In the genomic region with DNA sequence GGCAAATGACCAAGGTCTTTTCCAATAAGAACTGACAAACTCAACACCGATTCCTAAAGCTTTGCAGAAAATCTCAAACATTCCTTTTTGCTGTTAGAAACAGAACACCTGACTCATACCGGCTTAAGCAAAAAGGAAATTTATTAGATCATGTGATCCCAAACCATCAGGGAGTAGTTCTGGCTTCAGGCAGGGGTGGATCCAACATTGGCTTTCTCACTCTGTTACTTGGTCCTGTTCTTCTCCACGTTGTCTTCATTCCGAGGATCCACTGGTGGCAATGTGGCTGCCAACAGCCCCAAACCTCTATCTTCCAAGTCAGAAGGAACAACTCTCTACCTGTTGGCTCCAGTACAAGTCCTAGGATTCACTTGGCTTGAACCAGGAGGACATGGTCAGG, we compare ENCODE assay signal across 17 cellular contexts.
DNase-seq lines count a peak whose midpoint lies in the region; FAIRE-seq and TF ChIP-seq lines count a peak whose summit lies in the region.
"Had no signal": no experiment of that assay in that cellular context is flagged by ENCODE, and none has a peak within 500 bp of the region (broad histone marks: within the 10 kb centered on the region; RNA-seq: fewer than 3 reads in every experiment).

No MANE protein-coding gene starts in this region.

- TF ChIP-seq CTCF in bronchial epithelial cell (IDR thresholded peaks at IDR 0.05; ENCODE audit: insufficient read depth, low read length, severe bottlenecking), result no peak
- TF ChIP-seq CTCF in osteoblast (IDR thresholded peaks at IDR 0.05; ENCODE audit: extremely low read depth, low read depth, low read length), result no peak
- TF ChIP-seq CTCF in sigmoid colon (IDR thresholded peaks at IDR 0.05), result no peak

- no peak for TF ChIP-seq EP300 in sigmoid colon (IDR thresholded peaks at IDR 0.05)

- H3K79me2 ChIP-seq in osteoblast (ENCODE audit: insufficient read depth, low read length), result no peaks in the 10 kb centered on the region

- H3K27me3 ChIP-seq in bronchial epithelial cell (ENCODE audit: control insufficient read depth, insufficient read depth, low read length) (peaks cover 9% of the 10 kb centered on the region), osteoblast (ENCODE audit: insufficient read depth, low read length) (peaks cover 3% of the 10 kb centered on the region), sigmoid colon (no peaks in the 10 kb centered on the region)
- H3K27me3 ChIP-seq: BLaER1 had no signal

- H3K9me3 ChIP-seq in osteoblast (ENCODE audit: low read depth, low read length) (no peaks in the 10 kb centered on the region), sigmoid colon (no peaks in the 10 kb centered on the region)
- H3K9me3 ChIP-seq: BLaER1 had no signal

- intact Hi-C loops in sigmoid colon (cut with DNase I), result no loop called here

- TF ChIP-seq POLR2A in sigmoid colon (IDR thresholded peaks at IDR 0.05), result no peak

- H3K27ac ChIP-seq in osteoblast (ENCODE audit: low read depth, low read length) (no peak overlapping the region), sigmoid colon (no peak overlapping the region)
- H3K27ac ChIP-seq: 22Rv1, BLaER1 had no signal

- WGBS in sigmoid colon, 2 donors, result 90 to 91% methylated on average over 4 of the region's 4 CpGs

- no peaks in the 10 kb centered on the region for H3K36me3 ChIP-seq in bronchial epithelial cell (ENCODE audit: control insufficient read depth, insufficient read depth, low read length)
- H3K36me3 ChIP-seq in osteoblast (ENCODE audit: insufficient read depth, low read length), result no peaks in the 10 kb centered on the region
- H3K36me3 ChIP-seq in sigmoid colon, result no peaks in the 10 kb centered on the region
- H3K36me3 ChIP-seq: BLaER1 had no signal

- H3K4me2 ChIP-seq in osteoblast (ENCODE audit: insufficient read depth, low read length), result no peak overlapping the region
- H3K4me2 ChIP-seq: BLaER1 had no signal

- no peak overlapping the region for H2AFZ ChIP-seq in osteoblast (ENCODE audit: low read length)

- H3K4me1 ChIP-seq in osteoblast (ENCODE audit: insufficient read depth, low read length) (no peaks in the 10 kb centered on the region), sigmoid colon (peaks cover 0 to 39% (median 18%) of the 10 kb centered on the region in 4 donors)

- H3K4me3 ChIP-seq in bronchial epithelial cell (ENCODE audit: low read depth, low read length) (no peak overlapping the region), osteoblast (ENCODE audit: insufficient read depth, low read length) (no peak overlapping the region), sigmoid colon (no peak overlapping the region)
- H3K4me3 ChIP-seq: BLaER1 had no signal

- H4K20me1 ChIP-seq in osteoblast (ENCODE audit: insufficient read depth, low read length), result no peaks in the 10 kb centered on the region
- H4K20me1 ChIP-seq: BLaER1 had no signal

- DNase-seq in A172 (ENCODE audit: low spot score) (peak; percentile 21), bronchial epithelial cell (ENCODE audit: low read depth) (peak; percentile 4), osteoblast (ENCODE audit: insufficient read length, low spot score, missing footprints) (peak; percentile 58), sigmoid colon (peak; percentile 34), NCI-H1417 treated with DMSO at 0.1 percent for 48 hours (lab: John Stamatoyannopoulos, UW) (no peak), SKM-1 (lab: John Stamatoyannopoulos, UW; ENCODE audit: unreplicated experiment) (no peak), NCI-H2171 (lab: John Stamatoyannopoulos, UW) (no peak)
- DNase-seq: CD4-positive, alpha-beta memory T cell; DMS153; DMS79; GDM1; GOT3; H9 had no signal

- FAIRE-seq in bronchial epithelial cell (lab: Jason Lieb, UNC), result no peak
- FAIRE-seq: GM12892, GM18507 had no signal

Comparison
In these comparisons a context has a peak if more than half of its experiments do, and no peak if none do; other contexts are left out.
1. DNase-seq: peak in A172 (single experiment), bronchial epithelial cell (single experiment), osteoblast (single experiment) and sigmoid colon (single experiment); none in NCI-H1417 treated with DMSO at 0.1 percent for 48 hours (single experiment), SKM-1 (single experiment) and NCI-H2171 (single experiment).